ENCODE assay signal across 13 cellular contexts in the genomic region with DNA sequence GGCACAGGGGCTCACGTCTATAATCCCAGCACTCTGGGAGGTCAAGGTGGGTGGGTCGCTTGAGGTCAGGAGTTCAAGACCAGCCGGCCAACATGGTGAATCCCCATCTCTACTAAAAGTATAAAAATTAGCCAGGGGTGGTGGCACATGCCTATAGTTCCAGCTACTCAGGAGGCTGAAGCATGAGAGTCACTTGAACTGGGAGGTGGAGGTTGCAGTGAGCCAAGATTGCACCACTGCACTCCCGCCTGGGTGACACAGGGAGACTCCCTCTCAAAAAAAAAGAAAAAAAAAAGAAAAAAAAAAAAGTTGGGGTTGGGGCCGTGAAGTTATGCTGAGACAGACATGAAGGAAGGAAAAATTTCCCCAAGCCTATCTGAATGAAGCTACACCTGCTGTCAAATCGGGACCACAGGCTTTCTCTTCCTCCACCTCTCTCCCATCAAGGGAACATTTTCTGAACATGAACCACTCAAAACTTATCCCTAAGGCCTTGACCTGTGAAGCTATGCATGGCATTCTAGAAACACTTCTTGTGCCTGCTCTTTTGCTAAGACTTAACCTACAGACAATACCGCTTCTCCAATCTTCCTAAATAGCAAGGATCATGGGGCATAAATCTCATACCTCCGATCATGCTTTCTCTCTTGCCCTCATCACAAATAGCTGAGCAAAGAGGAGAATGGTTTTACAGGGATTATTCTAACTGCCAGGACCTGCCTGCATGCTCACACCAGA.
DNase-seq lines count a peak whose midpoint lies in the region; ATAC-seq and TF ChIP-seq lines count a peak whose summit lies in the region.
"Had no signal": no experiment of that assay in that cellular context is flagged by ENCODE, and none has a peak within 500 bp of the region (broad histone marks: within the 10 kb centered on the region; RNA-seq: fewer than 3 reads in every experiment).

No MANE protein-coding gene starts in this region.

- intact Hi-C loops in activated CD4-positive, alpha-beta memory T cell treated with anti-CD3 and anti-CD28 coated beads for 36 hours (cut with micrococcal nuclease), result no loop called here
- intact Hi-C loops in spleen (cut with DNase I; ENCODE audit: low total_unique reads), result no loop called here

- no peaks in the 10 kb centered on the region for H3K27me3 Mint-ChIP-seq in activated CD4-positive, alpha-beta memory T cell treated with anti-CD3 and anti-CD28 coated beads, Interleukin-2, amount 10 ng/mL, durations not matched to agents 7 days and 5 days
- no peaks in the 10 kb centered on the region for H3K27me3 Mint-ChIP-seq in activated CD4-positive, alpha-beta memory T cell treated with anti-CD3 and anti-CD28 coated beads for 36 hours
- H3K27me3 Mint-ChIP-seq in IgD-negative memory B cell (peaks cover 2% of the 10 kb centered on the region), progenitor cell of endocrine pancreas (no peaks in the 10 kb centered on the region)
- no peaks in the 10 kb centered on the region for H3K27me3 Mint-ChIP-seq in effector memory CD8-positive, alpha-beta T cell

- POLR2A ChIA-PET in activated CD4-positive, alpha-beta memory T cell treated with anti-CD3 and anti-CD28 coated beads, Interleukin-2, amount 10 ng/mL, durations not matched to agents 7 days and 5 days (lab: Charles Lee), result interaction anchor here (1.4 kb wide), 1 partner anchor 27 kb away, joined by 5 read pairs; no protein-coding TSS in a partner anchor
- POLR2A ChIA-PET in activated CD4-positive, alpha-beta memory T cell treated with anti-CD3 and anti-CD28 coated beads for 36 hours (lab: Charles Lee), result interaction anchor here (0.6 kb wide), 1 partner anchor 86 kb away, joined by 5 read pairs; no protein-coding TSS in a partner anchor

- peaks cover 9% of the 10 kb centered on the region for H3K4me1 Mint-ChIP-seq in activated CD4-positive, alpha-beta memory T cell treated with anti-CD3 and anti-CD28 coated beads, Interleukin-2, amount 10 ng/mL, durations not matched to agents 7 days and 5 days
- peaks cover 11% of the 10 kb centered on the region for H3K4me1 Mint-ChIP-seq in activated CD4-positive, alpha-beta memory T cell treated with anti-CD3 and anti-CD28 coated beads for 36 hours (ENCODE audit: low read depth)
- H3K4me1 Mint-ChIP-seq in IgD-negative memory B cell (peaks cover 43 to 49% (median 48%) of the 10 kb centered on the region in 3 donors), progenitor cell of endocrine pancreas (ENCODE audit: low read depth) (no peaks in the 10 kb centered on the region)
- H3K4me1 Mint-ChIP-seq in effector memory CD8-positive, alpha-beta T cell (ENCODE audit: low read depth in 2 of 2), result peaks cover 25 to 28% of the 10 kb centered on the region in 2 donors
- H3K4me1 Mint-ChIP-seq in stimulated activated effector memory CD8-positive, alpha-beta T cell treated with anti-CD3 and anti-CD28 coated beads, Interleukin-12 subunit alpha, Interleukin-12 subunit beta, amount 100 ng/mL, for 72 hours, result peaks cover 44% of the 10 kb centered on the region

- no peak overlapping the region for H3K4me3 ChIP-seq in spleen

- TF ChIP-seq CTCF in progenitor cell of endocrine pancreas (IDR thresholded peaks at IDR 0.05; ENCODE audit: unreplicated experiment), result no peak
- no peak for TF ChIP-seq CTCF in spleen (IDR thresholded peaks at IDR 0.05 in 8 of 11, conservative IDR thresholded peaks at IDR 0.05 in 3 of 11)

- H3K9me3 ChIP-seq in spleen, result no peaks in the 10 kb centered on the region

- no peak overlapping the region for H3K4me3 Mint-ChIP-seq in activated CD4-positive, alpha-beta memory T cell treated with anti-CD3 and anti-CD28 coated beads, Interleukin-2, amount 10 ng/mL, durations not matched to agents 7 days and 5 days
- H3K4me3 Mint-ChIP-seq in activated CD4-positive, alpha-beta memory T cell treated with anti-CD3 and anti-CD28 coated beads for 36 hours, result no peak overlapping the region
- H3K4me3 Mint-ChIP-seq in IgD-negative memory B cell, result no peak overlapping the region
- H3K4me3 Mint-ChIP-seq in effector memory CD8-positive, alpha-beta T cell, result no peak overlapping the region
- H3K4me3 Mint-ChIP-seq in stimulated activated effector memory CD8-positive, alpha-beta T cell treated with anti-CD3 and anti-CD28 coated beads, Interleukin-12 subunit alpha, Interleukin-12 subunit beta, amount 100 ng/mL, for 72 hours, result no peak overlapping the region
- H3K4me3 Mint-ChIP-seq in progenitor cell of endocrine pancreas (ENCODE audit: low read depth), result no peak overlapping the region

- H3K27ac Mint-ChIP-seq in activated CD4-positive, alpha-beta memory T cell treated with anti-CD3 and anti-CD28 coated beads, Interleukin-2, amount 10 ng/mL, durations not matched to agents 7 days and 5 days, result peak overlapping the region; percentile 7
- H3K27ac Mint-ChIP-seq in activated CD4-positive, alpha-beta memory T cell treated with anti-CD3 and anti-CD28 coated beads for 36 hours, result no peak overlapping the region
- H3K27ac Mint-ChIP-seq in IgD-negative memory B cell (peak overlapping the region in 2 of 3 donors; percentile 21 to 69), progenitor cell of endocrine pancreas (no peak overlapping the region)
- H3K27ac Mint-ChIP-seq in effector memory CD8-positive, alpha-beta T cell, result peak overlapping the region; percentile 3 to 79
- H3K27ac Mint-ChIP-seq in stimulated activated effector memory CD8-positive, alpha-beta T cell treated with anti-CD3 and anti-CD28 coated beads, Interleukin-12 subunit alpha, Interleukin-12 subunit beta, amount 100 ng/mL, for 72 hours, result peak overlapping the region; percentile 84

- no peak for ATAC-seq in effector memory CD8-positive, alpha-beta T cell (replicated peaks)
- no peak for ATAC-seq in stimulated activated effector memory CD8-positive, alpha-beta T cell treated with anti-CD3 and anti-CD28 coated beads, Interleukin-12 subunit alpha, Interleukin-12 subunit beta, amount 100 ng/mL, for 72 hours
- ATAC-seq in HG02840 (IDR thresholded peaks at IDR 0.05; ENCODE audit: low FRiP score, unreplicated experiment), result no peak

- 80 to 93% (median 89%) methylated on average over 7 to 8 of the region's 8 CpGs for WGBS in spleen, 5 donors

- H3K9me3 Mint-ChIP-seq in activated CD4-positive, alpha-beta memory T cell treated with anti-CD3 and anti-CD28 coated beads, Interleukin-2, amount 10 ng/mL, durations not matched to agents 7 days and 5 days, result no peaks in the 10 kb centered on the region
- H3K9me3 Mint-ChIP-seq in activated CD4-positive, alpha-beta memory T cell treated with anti-CD3 and anti-CD28 coated beads for 36 hours, result no peaks in the 10 kb centered on the region
- H3K9me3 Mint-ChIP-seq in IgD-negative memory B cell (peaks cover 0 to 2% (median 2%) of the 10 kb centered on the region in 3 donors), progenitor cell of endocrine pancreas (ENCODE audit: low read depth) (peaks cover 7% of the 10 kb centered on the region)
- H3K9me3 Mint-ChIP-seq in effector memory CD8-positive, alpha-beta T cell, result no peaks in the 10 kb centered on the region
- H3K9me3 Mint-ChIP-seq in stimulated activated effector memory CD8-positive, alpha-beta T cell treated with anti-CD3 and anti-CD28 coated beads, Interleukin-12 subunit alpha, Interleukin-12 subunit beta, amount 100 ng/mL, for 72 hours, result no peaks in the 10 kb centered on the region

- H3K4me1 ChIP-seq in spleen, result peaks cover 0 to 40% (median 22%) of the 10 kb centered on the region in 6 donors

- H3K27ac ChIP-seq in spleen, result no peak overlapping the region

- H3K27me3 ChIP-seq in spleen (replicated peaks in 1 of 7), result no peaks in the 10 kb centered on the region

- DNase-seq in activated CD4-positive, alpha-beta memory T cell treated with anti-CD3 and anti-CD28 coated beads, Interleukin-2, amount 10 ng/mL, durations not matched to agents 7 days and 5 days, result no peak
- DNase-seq in activated CD4-positive, alpha-beta memory T cell treated with anti-CD3 and anti-CD28 coated beads for 36 hours, result no peak
- DNase-seq in effector memory CD8-positive, alpha-beta T cell, result no peak
- no peak for DNase-seq in stimulated activated effector memory CD8-positive, alpha-beta T cell treated with anti-CD3 and anti-CD28 coated beads, Interleukin-12 subunit alpha, Interleukin-12 subunit beta, amount 100 ng/mL, for 72 hours (ENCODE audit: low spot score in 2 of 2)
- DNase-seq in progenitor cell of endocrine pancreas (ENCODE audit: low spot score, unreplicated experiment) (no peak), spleen (no peak)
- DNase-seq: C1 segment of cervical spinal cord, DMS53, H7, NCI-H2029, NCI-H524 had no signal

- peaks cover 93% of the 10 kb centered on the region for H3K36me3 Mint-ChIP-seq in activated CD4-positive, alpha-beta memory T cell treated with anti-CD3 and anti-CD28 coated beads, Interleukin-2, amount 10 ng/mL, durations not matched to agents 7 days and 5 days (ENCODE audit: low read depth)
- H3K36me3 Mint-ChIP-seq in activated CD4-positive, alpha-beta memory T cell treated with anti-CD3 and anti-CD28 coated beads for 36 hours, result peaks cover 84% of the 10 kb centered on the region
- H3K36me3 Mint-ChIP-seq in IgD-negative memory B cell, result peaks cover 11% of the 10 kb centered on the region
- H3K36me3 Mint-ChIP-seq in effector memory CD8-positive, alpha-beta T cell (ENCODE audit: insufficient read depth), result peaks cover 99% of the 10 kb centered on the region
- H3K36me3 Mint-ChIP-seq in stimulated activated effector memory CD8-positive, alpha-beta T cell treated with anti-CD3 and anti-CD28 coated beads, Interleukin-12 subunit alpha, Interleukin-12 subunit beta, amount 100 ng/mL, for 72 hours, result peaks cover 100% of the 10 kb centered on the region
- H3K36me3 Mint-ChIP-seq in progenitor cell of endocrine pancreas (ENCODE audit: insufficient read depth), result peaks cover 38% of the 10 kb centered on the region

- TF ChIP-seq POLR2A in spleen (IDR thresholded peaks at IDR 0.05), result no peak

- H3K36me3 ChIP-seq in spleen, result peaks cover 6 to 100% (median 94%) of the 10 kb centered on the region in 6 donors

- CTCF ChIA-PET in activated CD4-positive, alpha-beta memory T cell treated with anti-CD3 and anti-CD28 coated beads, Interleukin-2, amount 10 ng/mL, durations not matched to agents 7 days and 5 days (lab: Charles Lee), result no interaction called here
- CTCF ChIA-PET in activated CD4-positive, alpha-beta memory T cell treated with anti-CD3 and anti-CD28 coated beads for 36 hours (lab: Charles Lee), result no interaction called here

Comparison
In these comparisons a context has a peak if more than half of its experiments do, and no peak if none do; other contexts are left out.
1. H3K27ac Mint-ChIP-seq: peak in activated CD4-positive, alpha-beta memory T cell treated with anti-CD3 and anti-CD28 coated beads, Interleukin-2, amount 10 ng/mL, durations not matched to agents 7 days and 5 days (single experiment), IgD-negative memory B cell (2 of 3), effector memory CD8-positive, alpha-beta T cell (2 of 2) and stimulated activated effector memory CD8-positive, alpha-beta T cell treated with anti-CD3 and anti-CD28 coated beads, Interleukin-12 subunit alpha, Interleukin-12 subunit beta, amount 100 ng/mL, for 72 hours (single experiment); none in activated CD4-positive, alpha-beta memory T cell treated with anti-CD3 and anti-CD28 coated beads for 36 hours (single experiment) and progenitor cell of endocrine pancreas (single experiment).